In genomic region chr3:126752303-126753190, GRCh38 we compare ENCODE assay signal across 8 cellular contexts. TPM values are rescaled to one million over a fixed set of nuclear protein-coding genes. Genes with fewer than 3 reads are reported as not detected.
DNase-seq lines count a peak whose midpoint lies in the region; TF ChIP-seq lines count a peak whose summit lies in the region.

No MANE protein-coding gene starts in this region.

- no peaks in the 10 kb centered on the region for H3F3A ChIP-seq in OCI-LY1 (ENCODE audit: insufficient read depth, low read length)

- no peaks in the 10 kb centered on the region for H3K36me3 ChIP-seq in OCI-LY1 (ENCODE audit: insufficient read depth, low read length)
- H3K36me3 ChIP-seq in neuronal stem cell (replicated peaks in 1 of 2; ENCODE audit: control insufficient read depth in 2 of 2, insufficient read depth in 2 of 2, low read length in 2 of 2) = no peaks in the 10 kb centered on the region
- no peaks in the 10 kb centered on the region for H3K36me3 ChIP-seq in transverse colon

- H3K79me2 ChIP-seq in OCI-LY1 (ENCODE audit: insufficient read depth, low read length) = no peaks in the 10 kb centered on the region

- H3K9me3 ChIP-seq in OCI-LY1 (ENCODE audit: low read length) (no peaks in the 10 kb centered on the region), neuronal stem cell (replicated peaks in 1 of 2; ENCODE audit: control insufficient read depth in 2 of 2, insufficient read depth in 1 of 2, low read depth in 1 of 2, low read length in 2 of 2) (no peaks in the 10 kb centered on the region), transverse colon (no peaks in the 10 kb centered on the region)

- H2BK12ac ChIP-seq in neuronal stem cell (ENCODE audit: low read length) = no peak overlapping the region

- no peaks in the 10 kb centered on the region for H3K9me2 ChIP-seq in OCI-LY1 (ENCODE audit: low read depth, low read length)

- intact Hi-C loops in transverse colon (cut with DNase I; ENCODE audit: low total_unique reads) = loop anchor here (5.0 to 10.0 kb wide), 3 partner anchors 232 to 795 kb away; partner anchors contain the start of gene PLXNA1

- peak overlapping the region; percentile 1 for H3K18ac ChIP-seq in neuronal stem cell (ENCODE audit: low read length)

- no peak overlapping the region for H2AK5ac ChIP-seq in neuronal stem cell (ENCODE audit: low read depth, low read length)

- H3K4me1 ChIP-seq in OCI-LY1 (ENCODE audit: insufficient read depth, low read length, severe bottlenecking) (no peaks in the 10 kb centered on the region), neuronal stem cell (ENCODE audit: control insufficient read depth in 2 of 2, insufficient read depth in 1 of 2, low read depth in 1 of 2, low read length in 2 of 2) (peaks cover 18 to 23% of the 10 kb centered on the region in 2 donors), transverse colon (no peaks in the 10 kb centered on the region)

- H3K23ac ChIP-seq in neuronal stem cell (ENCODE audit: low read depth, low read length, poor library complexity) = no peak overlapping the region

- H3K27ac ChIP-seq in OCI-LY1 (ENCODE audit: low read depth, low read length, poor library complexity, severe bottlenecking) (no peak overlapping the region), neuronal stem cell (replicated peaks; ENCODE audit: low read length) (peak overlapping the region; percentile 3), transverse colon (no peak overlapping the region)

- H2AFZ ChIP-seq in OCI-LY1 (ENCODE audit: low read length) (no peak overlapping the region), neuronal stem cell (ENCODE audit: low read length) (no peak overlapping the region)

- H2BK15ac ChIP-seq in neuronal stem cell (ENCODE audit: low read length) = no peak overlapping the region

- H3K4me2 ChIP-seq in OCI-LY1 (ENCODE audit: low read length) (no peak overlapping the region), neuronal stem cell (ENCODE audit: insufficient read depth, low read length, poor library complexity, severe bottlenecking) (no peak overlapping the region)

- H3K9ac ChIP-seq in OCI-LY1 (ENCODE audit: low read length) (no peak overlapping the region), neuronal stem cell (ENCODE audit: low read depth, low read length, poor library complexity) (no peak overlapping the region)

- TF ChIP-seq CTCF in OCI-LY1 (IDR thresholded peaks at IDR 0.05; ENCODE audit: low read length) (peak; percentile 71), foreskin fibroblast (IDR thresholded peaks at IDR 0.05; ENCODE audit: low read depth, low read length) (peak; percentile 96), transverse colon (IDR thresholded peaks at IDR 0.05) (peak; percentile 80 to 88 (median 82))

- H3K27me3 ChIP-seq in OCI-LY1 (ENCODE audit: insufficient read depth, low read length) (no peaks in the 10 kb centered on the region; the same call in 1 of the 2 replicates), neuronal stem cell (ENCODE audit: control insufficient read depth in 3 of 3, insufficient read depth in 3 of 3, low read depth in 1 of 3, low read length in 3 of 3) (no peaks in the 10 kb centered on the region), transverse colon (no peaks in the 10 kb centered on the region)

- no peak overlapping the region for H4K91ac ChIP-seq in neuronal stem cell (ENCODE audit: low read depth, low read length, poor library complexity)

- no peak for TF ChIP-seq EP300 in transverse colon (IDR thresholded peaks at IDR 0.05; ENCODE audit: low read depth)

- H3K4ac ChIP-seq in neuronal stem cell (ENCODE audit: low read length) = no peak overlapping the region

- no peak overlapping the region for H2BK5ac ChIP-seq in neuronal stem cell (ENCODE audit: low read length)

- H3K4me3 ChIP-seq in OCI-LY1 (ENCODE audit: low read depth, low read length, poor library complexity, severe bottlenecking) (no peak overlapping the region), foreskin fibroblast (ENCODE audit: low read depth in 1 of 2, low read length in 2 of 2) (no peak overlapping the region), neuronal stem cell (ENCODE audit: low read length in 2 of 2) (no peak overlapping the region), transverse colon (no peak overlapping the region)

- TF ChIP-seq POLR2A in transverse colon (IDR thresholded peaks at IDR 0.05) = no peak

- no peaks in the 10 kb centered on the region for H3K79me1 ChIP-seq in neuronal stem cell (ENCODE audit: low read depth, low read length)

- H4K8ac ChIP-seq in neuronal stem cell (ENCODE audit: low read depth, low read length) = no peak overlapping the region

- H4K20me1 ChIP-seq in OCI-LY1 (ENCODE audit: insufficient read depth, low read length) = no peaks in the 10 kb centered on the region

- in situ Hi-C loops in transverse colon (cut with MboI; ENCODE audit: low pct_ligation_motif_present in 1 of 4, low pct_unique_long_range_greater_than_20kb in 1 of 4, low sequenced_read_pairs in 3 of 4) = loop anchor here in 2 of 4 donors (5.0 to 10.0 kb wide), 2 partner anchors 225 to 232 kb away; partner anchors contain the start of gene PLXNA1 (in 1 of the 2)

- no CpG with 5 or more reads among the region's 15 CpGs for WGBS in neuronal stem cell (ENCODE audit: extremely low coverage in 2 of 2, insufficient read length in 2 of 2, insufficient replicate concordance in 1 of 2), 2 donors
- 55 to 64% methylated on average over 5 to 15 of the region's 15 CpGs for WGBS in transverse colon (ENCODE audit: low coverage in 1 of 2), 2 donors

- H2BK120ac ChIP-seq in neuronal stem cell (ENCODE audit: low read depth, low read length) = no peak overlapping the region

- DNase-seq in activated gamma-delta T cell treated with Interleukin-2 at 50 U/mL for 16 hours (peak; percentile 48), activated gamma-delta T cell (lab: John Stamatoyannopoulos, UW) (no peak), HUDEP-2 (lab: John Stamatoyannopoulos, UW; ENCODE audit: unreplicated experiment in 76 of 76) (peak in 54 of 76 experiments; percentile 2 to 59 (median 30)), activated T-helper 1 cell treated with Interleukin-2 at 50 U/mL for 16 hours (ENCODE audit: low read depth) (peak; percentile 12), foreskin fibroblast (peak; percentile 65 to 90), neuronal stem cell (ENCODE audit: low spot score) (peak; percentile 71), transverse colon (peak; percentile 74)

- no peak overlapping the region for H3K14ac ChIP-seq in neuronal stem cell (ENCODE audit: low read length)

RNA-seq across cellular contexts. Expression of gene CHCHD6, which starts 48.5 kb away (rescaled TPM):
- polyA plus RNA-seq in neuronal stem cell (2013, experiment 1 of 2) = 38.4 TPM
- 38.2 TPM for polyA plus RNA-seq in neuronal stem cell (2013, experiment 2 of 2)
- 10 to 100 TPM in 1 of 4 donors, 1 to 10 TPM in 3; 4.6 to 12.1 (median 5.3) TPM for total RNA-seq in transverse colon
